ENCODE assay signal across 1 cellular context in the genomic region with DNA sequence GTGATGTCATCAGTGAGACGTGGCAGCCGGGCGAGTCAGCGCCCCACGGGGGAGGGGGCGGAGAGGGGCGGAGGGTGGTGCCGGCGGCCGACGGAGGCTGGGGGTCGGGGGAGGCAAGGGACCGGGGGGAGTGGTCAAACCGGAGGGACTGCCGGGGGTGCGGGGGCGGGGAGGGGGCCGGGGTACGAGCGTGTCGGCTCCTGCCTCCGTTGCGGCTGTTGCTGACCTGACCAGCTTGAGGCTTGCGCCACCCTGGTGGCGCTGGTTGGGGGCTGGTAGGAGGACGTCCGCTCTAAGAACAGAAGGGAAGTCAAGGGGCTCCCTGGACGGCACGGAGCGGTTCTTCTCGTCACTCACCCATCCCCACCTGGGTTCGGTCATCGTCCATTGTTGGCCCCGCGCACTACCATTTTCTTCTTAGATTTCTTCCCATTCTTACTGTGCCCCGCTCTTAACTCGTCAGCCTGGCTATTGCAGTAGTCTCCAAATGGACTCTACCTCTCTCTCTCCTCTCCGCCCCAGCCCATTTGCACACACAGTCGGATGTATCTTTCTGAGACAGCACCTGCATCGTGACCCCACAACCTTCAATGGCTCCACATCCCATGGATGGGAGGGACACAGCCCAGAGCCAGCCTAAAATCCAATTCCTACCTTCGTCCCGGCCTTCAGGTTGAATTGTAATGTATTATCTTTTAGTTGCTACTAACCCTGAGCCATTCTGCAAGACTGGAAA.
TF ChIP-seq lines count a peak whose summit lies in the region.

No MANE protein-coding gene starts in this region.

TF ChIP-seq in HEK293, 187 proteins besides CTCF, POLR2A, EP300 and RAD21 (continued from another document):
- TF ChIP-seq, protein P1, sequence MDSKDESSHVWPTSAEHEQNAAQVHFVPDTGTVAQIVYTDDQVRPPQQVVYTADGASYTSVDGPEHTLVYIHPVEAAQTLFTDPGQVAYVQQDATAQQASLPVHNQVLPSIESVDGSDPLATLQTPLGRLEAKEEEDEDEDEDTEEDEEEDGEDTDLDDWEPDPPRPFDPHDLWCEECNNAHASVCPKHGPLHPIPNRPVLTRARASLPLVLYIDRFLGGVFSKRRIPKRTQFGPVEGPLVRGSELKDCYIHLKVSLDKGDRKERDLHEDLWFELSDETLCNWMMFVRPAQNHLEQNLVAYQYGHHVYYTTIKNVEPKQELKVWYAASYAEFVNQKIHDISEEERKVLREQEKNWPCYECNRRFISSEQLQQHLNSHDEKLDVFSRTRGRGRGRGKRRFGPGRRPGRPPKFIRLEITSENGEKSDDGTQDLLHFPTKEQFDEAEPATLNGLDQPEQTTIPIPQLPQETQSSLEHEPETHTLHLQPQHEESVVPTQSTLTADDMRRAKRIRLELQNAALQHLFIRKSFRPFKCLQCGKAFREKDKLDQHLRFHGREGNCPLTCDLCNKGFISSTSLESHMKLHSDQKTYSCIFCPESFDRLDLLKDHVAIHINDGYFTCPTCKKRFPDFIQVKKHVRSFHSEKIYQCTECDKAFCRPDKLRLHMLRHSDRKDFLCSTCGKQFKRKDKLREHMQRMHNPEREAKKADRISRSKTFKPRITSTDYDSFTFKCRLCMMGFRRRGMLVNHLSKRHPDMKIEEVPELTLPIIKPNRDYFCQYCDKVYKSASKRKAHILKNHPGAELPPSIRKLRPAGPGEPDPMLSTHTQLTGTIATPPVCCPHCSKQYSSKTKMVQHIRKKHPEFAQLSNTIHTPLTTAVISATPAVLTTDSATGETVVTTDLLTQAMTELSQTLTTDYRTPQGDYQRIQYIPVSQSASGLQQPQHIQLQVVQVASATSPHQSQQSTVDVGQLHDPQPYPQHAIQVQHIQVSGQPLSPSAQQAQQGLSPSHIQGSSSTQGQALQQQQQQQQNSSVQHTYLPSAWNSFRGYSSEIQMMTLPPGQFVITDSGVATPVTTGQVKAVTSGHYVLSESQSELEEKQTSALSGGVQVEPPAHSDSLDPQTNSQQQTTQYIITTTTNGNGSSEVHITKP (tag by site-specific recombination; IDR thresholded peaks at IDR 0.05) = peak; percentile 86
- TF ChIP-seq ZBTB17 (tag by site-specific recombination; IDR thresholded peaks at IDR 0.05) = peak; percentile 78
TF ChIP-seq in HEK293: peak in this region for 12.
